ENCODE assay signal across 1 cellular context in genomic region chr4:140641789-140642439, GRCh38.
TF ChIP-seq lines count a peak whose summit lies in the region.

No MANE protein-coding gene starts in this region.

TF ChIP-seq in HepG2, 621 proteins besides CTCF, POLR2A, EP300 and RAD21 (continued from another document and continues in another):
- TF ChIP-seq ZBTB2 (CRISPR knock-in tag; IDR thresholded peaks at IDR 0.05; ENCODE audit: low read depth) (no peak), ZGPAT (CRISPR knock-in tag; IDR thresholded peaks at IDR 0.05) (no peak; the same call in 1 of the 2 replicates), TCF12 (IDR thresholded peaks at IDR 0.05) (no peak), TCF12 (CRISPR knock-in tag; IDR thresholded peaks at IDR 0.05) (peak; percentile 74), SIX4 (CRISPR knock-in tag; IDR thresholded peaks at IDR 0.05) (no peak), PHF8 (CRISPR knock-in tag; IDR thresholded peaks at IDR 0.05) (no peak; the same call in 1 of the 2 replicates), SNAPC4 (CRISPR knock-in tag; IDR thresholded peaks at IDR 0.05) (0 out of 2 replicates have a peak, but pooled peaks have one; percentile 48), PLRG1 (conservative IDR thresholded peaks at IDR 0.05) (no peak), ZNF484 (CRISPR knock-in tag; IDR thresholded peaks at IDR 0.05; ENCODE audit: borderline replicate concordance, low read depth) (no peak), ZSCAN30 (CRISPR knock-in tag; IDR thresholded peaks at IDR 0.05) (no peak), ZFP37 (CRISPR knock-in tag; IDR thresholded peaks at IDR 0.05; ENCODE audit: borderline replicate concordance) (no peak), ZNF318 (CRISPR knock-in tag; IDR thresholded peaks at IDR 0.05) (0 out of 2 replicates have a peak, but pooled peaks have one; percentile 24), ZNF691 (CRISPR knock-in tag; IDR thresholded peaks at IDR 0.05; ENCODE audit: borderline replicate concordance, low read depth) (0 out of 2 replicates have a peak, but pooled peaks have one; percentile 41), KAT8 (CRISPR knock-in tag; IDR thresholded peaks at IDR 0.05) (no peak; the same call in 1 of the 2 replicates), REL (CRISPR knock-in tag; conservative IDR thresholded peaks at IDR 0.05) (no peak), ZNF234 (CRISPR knock-in tag; conservative IDR thresholded peaks at IDR 0.05) (no peak), FOXO4 (CRISPR knock-in tag; conservative IDR thresholded peaks at IDR 0.05) (no peak), ZNF468 (CRISPR knock-in tag; IDR thresholded peaks at IDR 0.05) (no peak), ZNF235 (CRISPR knock-in tag; IDR thresholded peaks at IDR 0.05; ENCODE audit: borderline replicate concordance) (peak; percentile 37; the same call in 1 of the 2 replicates), FOXA1 (IDR thresholded peaks at IDR 0.05) (no peak), FOXA1 (CRISPR knock-in tag; IDR thresholded peaks at IDR 0.05) (peak; percentile 46), ATF4 (CRISPR knock-in tag; IDR thresholded peaks at IDR 0.05) (no peak), TEAD2 (CRISPR knock-in tag; IDR thresholded peaks at IDR 0.05) (no peak), ZBTB34 (CRISPR knock-in tag; IDR thresholded peaks at IDR 0.05) (peak; percentile 48; the same call in 1 of the 2 replicates), FOXM1 (CRISPR knock-in tag; IDR thresholded peaks at IDR 0.05) (no peak), ZNF547 (CRISPR knock-in tag; IDR thresholded peaks at IDR 0.05) (no peak), MLXIP (CRISPR knock-in tag; IDR thresholded peaks at IDR 0.05; ENCODE audit: borderline replicate concordance) (no peak)
